8 cellular contexts compared by ENCODE assay signal in the genomic region with DNA sequence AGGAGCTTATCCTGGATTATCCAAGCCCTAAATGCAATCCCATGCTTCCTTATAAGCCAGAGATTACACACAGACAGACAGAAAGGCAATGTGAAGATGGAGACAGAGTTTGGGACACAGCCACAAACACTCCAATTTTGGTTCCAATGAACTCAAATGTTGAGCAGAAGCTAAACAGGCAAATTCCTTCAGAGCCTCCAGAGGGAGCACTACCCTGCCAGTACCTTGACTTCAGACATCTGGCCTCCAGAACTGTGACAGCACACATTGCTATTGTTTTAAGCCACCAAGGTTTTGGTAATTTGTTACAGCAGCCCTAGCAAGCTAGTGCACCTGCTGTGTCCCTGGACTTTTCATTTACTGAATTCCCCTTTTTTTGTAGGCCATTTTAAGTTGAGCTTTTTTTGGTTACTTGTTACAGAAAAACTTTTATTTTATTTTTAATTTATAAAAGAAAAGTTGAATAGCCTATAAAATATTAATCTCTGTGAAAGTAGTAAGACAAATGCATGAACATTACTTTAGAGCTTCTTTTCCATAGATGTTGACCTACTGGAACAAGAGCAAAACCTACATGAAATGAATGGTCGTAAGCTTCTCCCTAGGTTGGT. TPM values are rescaled to one million over a fixed set of nuclear protein-coding genes. Genes with fewer than 3 reads are reported as not detected.
A peak's percentile ranks its signal among the peaks of the same experiment; 100 is the strongest.
DNase-seq lines count a peak whose midpoint lies in the region; ATAC-seq and TF ChIP-seq lines count a peak whose summit lies in the region.

No MANE protein-coding gene starts in this region.

- peaks cover 0 to 4% (median 0%) of the 10 kb centered on the region in 3 donors for H3K36me3 Mint-ChIP-seq in CD8-positive, alpha-beta memory T cell
- no peaks in the 10 kb centered on the region for H3K36me3 Mint-ChIP-seq in T-helper 17 cell (ENCODE audit: low read depth)
- no peaks in the 10 kb centered on the region for H3K36me3 Mint-ChIP-seq in endodermal cell (ENCODE audit: low read depth)

- POLR2A ChIA-PET in CD8-positive, alpha-beta memory T cell (lab: Charles Lee) = no interaction called here

- no peaks in the 10 kb centered on the region for H3K27me3 ChIP-seq in CD8-positive, alpha-beta memory T cell (ENCODE audit: insufficient read depth, low read length, poor library complexity, severe bottlenecking)
- no peaks in the 10 kb centered on the region for H3K27me3 ChIP-seq in endodermal cell (ENCODE audit: control insufficient read depth, insufficient read depth, low read length, poor library complexity, severe bottlenecking)

- H3K27ac ChIP-seq in CD8-positive, alpha-beta memory T cell (ENCODE audit: low read depth, low read length) = no peak overlapping the region
- H3K27ac ChIP-seq in endodermal cell (ENCODE audit: low read depth, low read length) = no peak overlapping the region

- ATAC-seq in GM19023 (IDR thresholded peaks at IDR 0.05; ENCODE audit: unreplicated experiment) = peak; percentile 62
- ATAC-seq in T-helper 17 cell = peak; percentile 60

- CTCF ChIA-PET in CD8-positive, alpha-beta memory T cell (lab: Charles Lee) = interaction anchor here (0.8 to 2.6 kb wide), 12 partner anchors 9 to 636 kb away, joined by 3 to 8 read pairs (median 4); a partner anchor contains a TSS

- H3K4me3 ChIP-seq in CD8-positive, alpha-beta memory T cell (ENCODE audit: low read length) = no peak overlapping the region
- H3K4me3 ChIP-seq in endodermal cell (ENCODE audit: low read length) = no peak overlapping the region

- no peaks in the 10 kb centered on the region for H3K36me3 ChIP-seq in CD8-positive, alpha-beta memory T cell (ENCODE audit: insufficient read depth, low read length)
- no peaks in the 10 kb centered on the region for H3K36me3 ChIP-seq in endodermal cell (ENCODE audit: control insufficient read depth, insufficient read depth, low read length)

- no peaks in the 10 kb centered on the region for H3K4me1 ChIP-seq in CD8-positive, alpha-beta memory T cell (ENCODE audit: insufficient read depth, low read length)
- no peaks in the 10 kb centered on the region for H3K4me1 ChIP-seq in endodermal cell (ENCODE audit: control insufficient read depth, insufficient read depth, low read length)

- H3K4me1 Mint-ChIP-seq in CD8-positive, alpha-beta memory T cell = no peaks in the 10 kb centered on the region
- peaks cover 4% of the 10 kb centered on the region for H3K4me1 Mint-ChIP-seq in T-helper 17 cell
- H3K4me1 Mint-ChIP-seq in endodermal cell = peaks cover 5% of the 10 kb centered on the region

- no peaks in the 10 kb centered on the region for H3K9me3 ChIP-seq in CD8-positive, alpha-beta memory T cell (ENCODE audit: low read length)
- no peaks in the 10 kb centered on the region for H3K9me3 ChIP-seq in T-helper 17 cell (ENCODE audit: control insufficient read depth, low read length, poor library complexity, severe bottlenecking)
- no peaks in the 10 kb centered on the region for H3K9me3 ChIP-seq in endodermal cell (ENCODE audit: control insufficient read depth, low read length)

- H3K27ac Mint-ChIP-seq in CD8-positive, alpha-beta memory T cell = no peak overlapping the region
- H3K27ac Mint-ChIP-seq in T-helper 17 cell = no peak overlapping the region
- H3K27ac Mint-ChIP-seq in endodermal cell = no peak overlapping the region

- no peaks in the 10 kb centered on the region for H3K27me3 Mint-ChIP-seq in CD8-positive, alpha-beta memory T cell
- H3K27me3 Mint-ChIP-seq in T-helper 17 cell (peaks cover 8% of the 10 kb centered on the region), endodermal cell (ENCODE audit: insufficient read depth) (no peaks in the 10 kb centered on the region)

- peak in 3 of 5 donors; percentile 7 to 57 (median 8) for DNase-seq in CD8-positive, alpha-beta memory T cell
- peak; percentile 16 for DNase-seq in HT1080 (ENCODE audit: low read depth)
- no peak for DNase-seq in T-helper 17 cell
- peak; percentile 63 for DNase-seq in endodermal cell
- peak; percentile 38 for DNase-seq in myocyte (ENCODE audit: low read depth)
- no peak for DNase-seq in DMS153 (lab: John Stamatoyannopoulos, UW)
- DNase-seq in NCI-H345 treated with DMSO at 0.1 percent for 48 hours (lab: John Stamatoyannopoulos, UW; ENCODE audit: unreplicated experiment) = no peak

- no peak overlapping the region for H3K4me3 Mint-ChIP-seq in CD8-positive, alpha-beta memory T cell
- H3K4me3 Mint-ChIP-seq in T-helper 17 cell (no peak overlapping the region), endodermal cell (no peak overlapping the region)

- TF ChIP-seq CTCF in endodermal cell (conservative IDR thresholded peaks at IDR 0.05) = peak; percentile 82

- H3K9me3 Mint-ChIP-seq in CD8-positive, alpha-beta memory T cell = no peaks in the 10 kb centered on the region
- no peaks in the 10 kb centered on the region for H3K9me3 Mint-ChIP-seq in endodermal cell

- WGBS in endodermal cell (ENCODE audit: insufficient coverage in 1 of 2, insufficient read length in 1 of 2), 2 experiments = 84 to 86% methylated on average over 1 of the region's 1 CpG

- no peak overlapping the region for H3K9ac ChIP-seq in endodermal cell (ENCODE audit: extremely low read depth, low read length, poor library complexity, severe bottlenecking)

RNA-seq across cellular contexts. Expression of a gene that starts 33.4 kb away (rescaled TPM):
- total RNA-seq in CD8-positive, alpha-beta memory T cell = 10 to 100 TPM; 20.3 to 23.9 TPM
- 17.4 TPM for polyA plus RNA-seq in CD8-positive, alpha-beta memory T cell
- 11.8 and 18.3 TPM in 2 replicates for total RNA-seq in HT1080 (2014; rRNA removed; shearing (Covaris generic))
- polyA plus RNA-seq in HT1080 (2015; cell fraction: cytosol; rRNA removed) = 9.2 and 9.8 TPM in 2 replicates
- 4.6 and 8.8 TPM in 2 replicates for polyA plus RNA-seq in HT1080 (2015; cell fraction: nucleus; rRNA removed)
- total RNA-seq in T-helper 17 cell = 1 to 10 TPM; 1.8 to 2.6 TPM
- 10 to 100 TPM; 34.5 to 37.1 TPM for total RNA-seq in endodermal cell
- polyA plus RNA-seq in endodermal cell (2013, experiment 1 of 2) = 26.9 TPM
- 23.4 TPM for polyA plus RNA-seq in endodermal cell (2013, experiment 2 of 2)
- total RNA-seq in myocyte = 6.8 and 11.6 TPM in 2 replicates
- 17.2 TPM for polyA plus RNA-seq in myocyte (2012)

Comparison
In these comparisons a context has a peak if more than half of its experiments do, and no peak if none do; other contexts are left out.
1. DNase-seq: peak in CD8-positive, alpha-beta memory T cell (3 of 5), HT1080 (single experiment), endodermal cell (single experiment) and myocyte (single experiment); none in T-helper 17 cell (0 of 3), DMS153 (single experiment) and NCI-H345 treated with DMSO at 0.1 percent for 48 hours (single experiment).